In genomic region chr1:234980224-234980656, GRCh38 we compare ENCODE assay signal across 9 cellular contexts.
DNase-seq lines count a peak whose midpoint lies in the region; ATAC-seq and TF ChIP-seq lines count a peak whose summit lies in the region.
"Had no signal": no experiment of that assay in that cellular context is flagged by ENCODE, and none has a peak within 500 bp of the region (broad histone marks: within the 10 kb centered on the region; RNA-seq: fewer than 3 reads in every experiment).

No MANE protein-coding gene starts in this region.

- H3K4me3 ChIP-seq in GM06990 (replicated peaks; ENCODE audit: low read depth, low read length) = peak overlapping the region; percentile 26; the same call in 1 of the 2 replicates
- peak overlapping the region; percentile 63 for H3K4me3 ChIP-seq in Loucy (ENCODE audit: low read length, poor library complexity, severe bottlenecking)
- peak overlapping the region; percentile 29 for H3K4me3 ChIP-seq in psoas muscle

- peak overlapping the region; percentile 86 for H3K27ac ChIP-seq in psoas muscle

- H3K36me3 ChIP-seq in GM06990 (ENCODE audit: control insufficient read depth, insufficient read depth, low read length) = no peaks in the 10 kb centered on the region
- H3K36me3 ChIP-seq in Loucy (ENCODE audit: insufficient read depth, low read length) = no peaks in the 10 kb centered on the region
- H3K36me3 ChIP-seq in psoas muscle (ENCODE audit: insufficient read depth in 1 of 2, low read depth in 1 of 2) = no peaks in the 10 kb centered on the region

- H3K79me2 ChIP-seq in Loucy (ENCODE audit: insufficient read depth, low read length) = peaks cover 21% of the 10 kb centered on the region

- H3K27me3 Mint-ChIP-seq in effector memory CD8-positive, alpha-beta T cell = no peaks in the 10 kb centered on the region

- no peaks in the 10 kb centered on the region; the same call in 1 of the 2 replicates for H3F3A ChIP-seq in Loucy (ENCODE audit: low read depth)

- no peaks in the 10 kb centered on the region for H3K27me3 ChIP-seq in GM06990 (replicated peaks; ENCODE audit: control insufficient read depth, insufficient read depth, low read length)
- no peaks in the 10 kb centered on the region for H3K27me3 ChIP-seq in Loucy (ENCODE audit: insufficient read depth, low read length, poor library complexity, severe bottlenecking)
- H3K27me3 ChIP-seq in psoas muscle (ENCODE audit: insufficient read depth in 3 of 3, low read length in 2 of 3) = no peaks in the 10 kb centered on the region

- no peak for TF ChIP-seq CTCF in GM06990 (IDR thresholded peaks at IDR 0.05; ENCODE audit: insufficient read depth, low read length, poor library complexity, severe bottlenecking)
- TF ChIP-seq CTCF in Loucy (conservative IDR thresholded peaks at IDR 0.05; ENCODE audit: low read length) = no peak
- TF ChIP-seq CTCF in psoas muscle (IDR thresholded peaks at IDR 0.05) = no peak

- H3K9me3 Mint-ChIP-seq in effector memory CD8-positive, alpha-beta T cell = no peaks in the 10 kb centered on the region

- peak; percentile 2 for ATAC-seq in effector memory CD8-positive, alpha-beta T cell (replicated peaks)
- ATAC-seq in psoas muscle (peak in 3 of 4 donors; percentile 39 to 48 (median 40)), HG02588 (IDR thresholded peaks at IDR 0.05; ENCODE audit: unreplicated experiment) (no peak)

- H3K27ac Mint-ChIP-seq in effector memory CD8-positive, alpha-beta T cell = peak overlapping the region; percentile 77 to 93

- peak overlapping the region; percentile 20; the same call in 1 of the 2 replicates for H2AFZ ChIP-seq in Loucy (ENCODE audit: low read length)

- WGBS in psoas muscle, 3 donors = 69 to 89% (median 73%) methylated on average over 6 of the region's 6 CpGs

- H4K20me1 ChIP-seq in Loucy (ENCODE audit: insufficient read depth, low read length, poor library complexity, severe bottlenecking) = no peaks in the 10 kb centered on the region

- peaks cover 34 to 42% of the 10 kb centered on the region in 2 donors for H3K4me1 Mint-ChIP-seq in effector memory CD8-positive, alpha-beta T cell (ENCODE audit: low read depth in 2 of 2)

- DNase-seq in GM06990 (ENCODE audit: extremely low read depth, insufficient read length) (no peak), psoas muscle (no peak), SW480 (ENCODE audit: low spot score) (no peak), NCI-H526 treated with DMSO at 0.1 percent for 48 hours (lab: John Stamatoyannopoulos, UW) (no peak), GM03348 (ENCODE audit: low spot score) (no peak)
- DNase-seq in effector memory CD8-positive, alpha-beta T cell = no peak
- DNase-seq: H7 had no signal

- peaks cover 6% of the 10 kb centered on the region for H3K36me3 Mint-ChIP-seq in effector memory CD8-positive, alpha-beta T cell (ENCODE audit: insufficient read depth)

- peaks cover 79% of the 10 kb centered on the region for H3K4me1 ChIP-seq in Loucy (ENCODE audit: insufficient read depth, low read length, poor library complexity, severe bottlenecking)
- H3K4me1 ChIP-seq in psoas muscle = peaks cover 49% of the 10 kb centered on the region

- peak overlapping the region; percentile 61 to 79 for H3K4me3 Mint-ChIP-seq in effector memory CD8-positive, alpha-beta T cell

- H3K9me2 ChIP-seq in Loucy (replicated peaks; ENCODE audit: low read depth, low read length) = no peaks in the 10 kb centered on the region

- peak overlapping the region; percentile 69 for H3K4me2 ChIP-seq in Loucy (ENCODE audit: low read depth, low read length, poor library complexity, severe bottlenecking)

- H3K9ac ChIP-seq in Loucy (ENCODE audit: low read depth, low read length, poor library complexity, severe bottlenecking) = peak overlapping the region; percentile 78

- H3K9me3 ChIP-seq in Loucy (ENCODE audit: insufficient read depth, low read depth, low read length) (no peaks in the 10 kb centered on the region), psoas muscle (no peaks in the 10 kb centered on the region)

- intact Hi-C loops in psoas muscle (cut with DNase I) = loop anchor here (5.0 to 10.0 kb wide), 3 partner anchors 92 to 368 kb away; partner anchors contain the start of gene IRF2BP2 (in 1 of the 2)
